1 cellular context compared by ENCODE assay signal in the genomic region with DNA sequence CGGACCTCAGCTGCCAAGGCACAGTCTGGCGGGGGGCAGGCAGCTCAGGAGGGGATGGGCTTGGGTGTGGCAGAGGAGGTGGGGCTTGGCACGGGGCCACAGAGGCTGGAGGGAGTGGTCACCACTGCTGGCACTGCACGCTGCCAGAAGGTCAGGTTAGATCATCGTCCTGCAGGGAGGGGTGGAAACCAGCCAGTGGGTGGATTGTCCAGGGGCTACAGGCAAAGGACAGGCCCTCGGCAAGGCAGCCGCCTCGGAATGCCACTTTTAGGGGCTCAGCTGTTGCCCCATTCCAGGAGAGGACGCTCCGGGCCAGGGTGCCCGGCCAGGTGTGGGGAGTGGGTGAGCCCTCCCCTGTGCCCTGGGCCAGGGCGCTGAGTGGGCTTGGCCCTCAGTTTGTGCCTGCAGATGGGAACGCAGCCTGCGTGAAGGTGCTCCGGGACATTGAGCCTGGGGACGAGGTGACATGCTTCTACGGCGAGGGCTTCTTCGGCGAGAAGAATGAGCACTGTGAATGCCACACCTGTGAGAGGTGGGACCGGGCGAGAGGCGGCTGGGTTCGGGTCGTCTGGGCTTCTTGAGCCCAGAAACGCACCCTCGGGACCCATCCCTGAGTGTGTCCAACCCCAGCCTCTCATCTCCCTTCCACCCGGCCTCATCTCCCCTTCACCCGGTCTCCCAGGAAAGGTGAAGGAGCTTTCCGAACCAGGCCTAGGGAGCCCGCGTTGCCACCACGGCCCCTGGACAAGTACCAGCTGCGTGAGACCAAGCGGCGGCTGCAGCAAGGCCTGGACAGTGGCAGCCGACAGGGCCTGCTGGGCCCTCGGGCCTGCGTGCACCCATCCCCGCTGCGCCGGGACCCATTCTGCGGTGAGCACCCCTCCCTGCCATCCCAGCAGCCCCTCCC.
TF ChIP-seq lines count a peak whose summit lies in the region.

No MANE protein-coding gene starts in this region.

TF ChIP-seq in Ishikawa, 13 proteins besides CTCF, POLR2A, EP300 and RAD21:
- TF ChIP-seq, protein P1, sequence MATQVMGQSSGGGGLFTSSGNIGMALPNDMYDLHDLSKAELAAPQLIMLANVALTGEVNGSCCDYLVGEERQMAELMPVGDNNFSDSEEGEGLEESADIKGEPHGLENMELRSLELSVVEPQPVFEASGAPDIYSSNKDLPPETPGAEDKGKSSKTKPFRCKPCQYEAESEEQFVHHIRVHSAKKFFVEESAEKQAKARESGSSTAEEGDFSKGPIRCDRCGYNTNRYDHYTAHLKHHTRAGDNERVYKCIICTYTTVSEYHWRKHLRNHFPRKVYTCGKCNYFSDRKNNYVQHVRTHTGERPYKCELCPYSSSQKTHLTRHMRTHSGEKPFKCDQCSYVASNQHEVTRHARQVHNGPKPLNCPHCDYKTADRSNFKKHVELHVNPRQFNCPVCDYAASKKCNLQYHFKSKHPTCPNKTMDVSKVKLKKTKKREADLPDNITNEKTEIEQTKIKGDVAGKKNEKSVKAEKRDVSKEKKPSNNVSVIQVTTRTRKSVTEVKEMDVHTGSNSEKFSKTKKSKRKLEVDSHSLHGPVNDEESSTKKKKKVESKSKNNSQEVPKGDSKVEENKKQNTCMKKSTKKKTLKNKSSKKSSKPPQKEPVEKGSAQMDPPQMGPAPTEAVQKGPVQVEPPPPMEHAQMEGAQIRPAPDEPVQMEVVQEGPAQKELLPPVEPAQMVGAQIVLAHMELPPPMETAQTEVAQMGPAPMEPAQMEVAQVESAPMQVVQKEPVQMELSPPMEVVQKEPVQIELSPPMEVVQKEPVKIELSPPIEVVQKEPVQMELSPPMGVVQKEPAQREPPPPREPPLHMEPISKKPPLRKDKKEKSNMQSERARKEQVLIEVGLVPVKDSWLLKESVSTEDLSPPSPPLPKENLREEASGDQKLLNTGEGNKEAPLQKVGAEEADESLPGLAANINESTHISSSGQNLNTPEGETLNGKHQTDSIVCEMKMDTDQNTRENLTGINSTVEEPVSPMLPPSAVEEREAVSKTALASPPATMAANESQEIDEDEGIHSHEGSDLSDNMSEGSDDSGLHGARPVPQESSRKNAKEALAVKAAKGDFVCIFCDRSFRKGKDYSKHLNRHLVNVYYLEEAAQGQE (IDR thresholded peaks at IDR 0.05; ENCODE audit: low read depth) = no peak
- TF ChIP-seq CEBPB (IDR thresholded peaks at IDR 0.05) (no peak), EGR1 (IDR thresholded peaks at IDR 0.05) (no peak), CREB1 (IDR thresholded peaks at IDR 0.05; ENCODE audit: low read depth) (no peak), YY1 (IDR thresholded peaks at IDR 0.05; ENCODE audit: low read depth) (no peak), ZBTB7A (IDR thresholded peaks at IDR 0.05; ENCODE audit: low read depth) (0 out of 2 replicates have a peak, but pooled peaks have one; percentile 16), NFIC (IDR thresholded peaks at IDR 0.05) (peak; percentile 89), TEAD4 (IDR thresholded peaks at IDR 0.05) (no peak), FOXM1 (IDR thresholded peaks at IDR 0.05; ENCODE audit: borderline replicate concordance, low read depth) (no peak), TAF1 (IDR thresholded peaks at IDR 0.05; ENCODE audit: low read depth) (no peak), TCF12 (IDR thresholded peaks at IDR 0.05; ENCODE audit: low read depth) (peak; percentile 26; the same call in 1 of the 2 replicates)
- TF ChIP-seq, protein P2, sequence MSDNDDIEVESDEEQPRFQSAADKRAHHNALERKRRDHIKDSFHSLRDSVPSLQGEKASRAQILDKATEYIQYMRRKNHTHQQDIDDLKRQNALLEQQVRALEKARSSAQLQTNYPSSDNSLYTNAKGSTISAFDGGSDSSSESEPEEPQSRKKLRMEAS (IDR thresholded peaks at IDR 0.05) = peak; percentile 39
- TF ChIP-seq, protein P3, sequence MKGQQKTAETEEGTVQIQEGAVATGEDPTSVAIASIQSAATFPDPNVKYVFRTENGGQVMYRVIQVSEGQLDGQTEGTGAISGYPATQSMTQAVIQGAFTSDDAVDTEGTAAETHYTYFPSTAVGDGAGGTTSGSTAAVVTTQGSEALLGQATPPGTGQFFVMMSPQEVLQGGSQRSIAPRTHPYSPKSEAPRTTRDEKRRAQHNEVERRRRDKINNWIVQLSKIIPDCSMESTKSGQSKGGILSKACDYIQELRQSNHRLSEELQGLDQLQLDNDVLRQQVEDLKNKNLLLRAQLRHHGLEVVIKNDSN (IDR thresholded peaks at IDR 0.05) = no peak
